In genomic region chr1:185317034-185317885, GRCh38 we compare ENCODE assay signal across 8 cellular contexts. TPM values are rescaled to one million over a fixed set of nuclear protein-coding genes. Genes with fewer than 3 reads are reported as not detected.
A peak's percentile ranks its signal among the peaks of the same experiment; 100 is the strongest.
DNase-seq lines count a peak whose midpoint lies in the region; ATAC-seq and TF ChIP-seq lines count a peak whose summit lies in the region.

TSS of gene IVNS1ABP (minus strand) at chr1:185317243. CDS start at chr1:185309493, 7,750 bp downstream.

- no peaks in the 10 kb centered on the region for H3K36me3 ChIP-seq in GM06990 (ENCODE audit: control insufficient read depth, insufficient read depth, low read length)
- H3K36me3 ChIP-seq in gastroesophageal sphincter, result no peaks in the 10 kb centered on the region

- TF ChIP-seq POLR2A in gastroesophageal sphincter (IDR thresholded peaks at IDR 0.05), result peak; percentile 95 to 96

- peak within 1 kb of the TSS; percentile 93 for H3K4me3 ChIP-seq in GM06990 (replicated peaks; ENCODE audit: low read depth, low read length)
- peak within 1 kb of the TSS; percentile 96 for H3K4me3 ChIP-seq in HFF-Myc (replicated peaks; ENCODE audit: low read depth, low read length)
- H3K4me3 ChIP-seq in gastroesophageal sphincter, result peak within 1 kb of the TSS; percentile 85 to 90

- H3K9me3 Mint-ChIP-seq in activated naive CD4-positive, alpha-beta T cell treated with anti-CD3 and anti-CD28 coated beads for 36 hours, result peaks cover 2% of the 10 kb centered on the region

- DNase-seq in GM06990 (ENCODE audit: extremely low read depth, insufficient read length) (peak; percentile 98), HFF-Myc (ENCODE audit: extremely low read depth, low read depth) (peak; percentile 70), MV-4-11 (lab: John Stamatoyannopoulos, UW) (peak; percentile 94), SK-MEL-5 (ENCODE audit: low read depth, low spot score) (peak; percentile 95), non-pigmented ciliary epithelial cell (ENCODE audit: low read depth) (peak; percentile 66), superior temporal gyrus (ENCODE audit: extremely low spot score) (peak; percentile 93)
- peak; percentile 95 for DNase-seq in activated naive CD4-positive, alpha-beta T cell treated with anti-CD3 and anti-CD28 coated beads for 36 hours

- in situ Hi-C loops in SK-MEL-5 (cut with HindIII; ENCODE audit: low pct_unique_long_range_greater_than_20kb, low sequenced_read_pairs), result no loop called here

- ATAC-seq in gastroesophageal sphincter, result peak; percentile 93

- H3K36me3 Mint-ChIP-seq in activated naive CD4-positive, alpha-beta T cell treated with anti-CD3 and anti-CD28 coated beads for 36 hours (ENCODE audit: low read depth), result peaks cover 15% of the 10 kb centered on the region

- peak within 1 kb of the TSS; percentile 86 to 97 (median 94) for H3K27ac ChIP-seq in gastroesophageal sphincter

- no peaks in the 10 kb centered on the region for H3K27me3 Mint-ChIP-seq in activated naive CD4-positive, alpha-beta T cell treated with anti-CD3 and anti-CD28 coated beads for 36 hours (ENCODE audit: low read depth)

- CTCF ChIA-PET in activated naive CD4-positive, alpha-beta T cell treated with anti-CD3 and anti-CD28 coated beads for 36 hours (lab: Charles Lee), result interaction anchor here (0.5 to 2.9 kb wide), 8 partner anchors 18 to 509 kb away, joined by 3 to 8 read pairs (median 4); no protein-coding TSS in a partner anchor

- 0 to 4% methylated on average over 4 to 15 of the region's 80 CpGs for WGBS in gastroesophageal sphincter (ENCODE audit: low coverage in 1 of 2), 2 donors

- peaks cover 40% of the 10 kb centered on the region for H3K4me1 Mint-ChIP-seq in activated naive CD4-positive, alpha-beta T cell treated with anti-CD3 and anti-CD28 coated beads for 36 hours (ENCODE audit: low read depth)

- H3K27ac Mint-ChIP-seq in activated naive CD4-positive, alpha-beta T cell treated with anti-CD3 and anti-CD28 coated beads for 36 hours, result peak within 1 kb of the TSS; percentile 94

- no peaks in the 10 kb centered on the region for H3K27me3 ChIP-seq in GM06990 (replicated peaks; ENCODE audit: control insufficient read depth, insufficient read depth, low read length)
- no peaks in the 10 kb centered on the region for H3K27me3 ChIP-seq in gastroesophageal sphincter

- H3K9me3 ChIP-seq in gastroesophageal sphincter, result no peaks in the 10 kb centered on the region

- H3K4me3 Mint-ChIP-seq in activated naive CD4-positive, alpha-beta T cell treated with anti-CD3 and anti-CD28 coated beads for 36 hours, result peak within 1 kb of the TSS; percentile 92

- intact Hi-C loops in activated naive CD4-positive, alpha-beta T cell treated with anti-CD3 and anti-CD28 coated beads for 36 hours (cut with micrococcal nuclease), result loop anchor here (1.0 to 10.0 kb wide), 22 partner anchors 22 to 1844 kb away; partner anchors contain the start of genes ARPC5, EDEM3, NIBAN1 and ODR4

- peaks cover 0 to 43% (median 0%) of the 10 kb centered on the region in 3 donors for H3K4me1 ChIP-seq in gastroesophageal sphincter

- TF ChIP-seq CTCF in GM06990 (IDR thresholded peaks at IDR 0.05; ENCODE audit: insufficient read depth, low read length, poor library complexity, severe bottlenecking) (peak; percentile 72), HFF-Myc (IDR thresholded peaks at IDR 0.05; ENCODE audit: low read depth, low read length, missing control alignments) (no peak), gastroesophageal sphincter (IDR thresholded peaks at IDR 0.05) (peak in 1 of 4 experiments; percentile 36)

- no peak for TF ChIP-seq EP300 in gastroesophageal sphincter (IDR thresholded peaks at IDR 0.05)

RNA-seq across cellular contexts. Expression of gene IVNS1ABP, which starts in this region (rescaled TPM):
- 234 and 239 TPM in 2 replicates for total RNA-seq in SK-MEL-5 (2014; rRNA removed; shearing (Covaris generic))
- polyA plus RNA-seq in SK-MEL-5 (2015; cell fraction: cytosol; rRNA removed), result 143 and 176 TPM in 2 replicates
- 1,268 and 1,425 TPM in 2 replicates for polyA plus RNA-seq in SK-MEL-5 (2015; cell fraction: nucleus; rRNA removed)
- total RNA-seq in activated naive CD4-positive, alpha-beta T cell treated with anti-CD3 and anti-CD28 coated beads for 36 hours, result 100 to 1,000 TPM in 1 of 2 experiments, 10 to 100 TPM in 1; 97.3 to 100 TPM
- 10 to 100 TPM; 20.8 to 39.4 (median 32.8) TPM for total RNA-seq in gastroesophageal sphincter

Comparison
In these comparisons a context has a peak if more than half of its experiments do, and no peak if none do; other contexts are left out.
1. Peak in every context shown above with its lines: DNase-seq, ATAC-seq, H3K4me3 ChIP-seq and H3K27ac ChIP-seq.